15 cellular contexts compared by ENCODE assay signal in the genomic region with DNA sequence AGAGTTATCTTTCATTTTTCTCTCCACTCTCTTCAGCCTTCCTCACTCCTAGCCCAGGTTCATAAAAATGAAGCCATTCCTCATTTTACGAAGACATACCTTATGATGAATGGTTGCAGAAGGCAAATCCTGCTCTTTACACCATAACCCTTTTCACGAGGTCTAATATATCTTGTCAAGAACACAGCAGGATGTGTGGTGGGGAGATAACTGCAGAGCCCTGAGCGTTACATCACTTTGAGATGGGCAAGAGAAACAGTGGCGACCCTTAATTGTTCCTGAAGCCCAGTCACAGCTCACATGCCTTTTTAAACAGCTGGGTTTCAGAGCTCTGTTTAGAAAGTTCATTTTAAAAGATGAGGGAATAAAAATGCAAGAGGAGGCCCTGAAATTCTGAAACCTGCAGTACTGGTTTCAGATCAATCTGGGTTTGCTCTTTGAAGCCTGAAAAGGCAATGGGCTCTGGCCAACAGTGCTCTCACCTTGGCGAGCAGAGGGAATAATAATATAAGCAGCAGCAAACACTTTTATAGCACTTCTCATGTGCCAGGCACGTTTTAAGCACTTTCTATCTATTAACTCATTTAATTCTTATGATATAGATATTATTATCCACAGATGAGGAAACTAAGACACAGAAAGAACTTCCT. TPM values are rescaled to one million over a fixed set of nuclear protein-coding genes. Genes with fewer than 3 reads are reported as not detected.
DNase-seq lines count a peak whose midpoint lies in the region; ATAC-seq and TF ChIP-seq lines count a peak whose summit lies in the region.
"Had no signal": no experiment of that assay in that cellular context is flagged by ENCODE, and none has a peak within 500 bp of the region (broad histone marks: within the 10 kb centered on the region; RNA-seq: fewer than 3 reads in every experiment).

No MANE protein-coding gene starts in this region.

- no peaks in the 10 kb centered on the region for H3K36me3 ChIP-seq in neural progenitor cell
- H3K36me3 ChIP-seq: cardiac muscle cell, left ventricle myocardium inferior, uterus had no signal

- peak overlapping the region; percentile 94 for H3K4me2 ChIP-seq in neural progenitor cell

- POLR2A ChIA-PET in activated naive CD8-positive, alpha-beta T cell treated with anti-CD3 and anti-CD28 coated beads, Interleukin-2, amount 10 ng/mL, durations not matched to agents 7 days and 5 days (lab: Charles Lee) = interaction anchor here (0.7 to 5.1 kb wide), 3 partner anchors 12 to 52 kb away, joined by 3 to 76 read pairs (median 68); no protein-coding TSS in a partner anchor

- H3K27me3 ChIP-seq in neural progenitor cell = peaks cover 10% of the 10 kb centered on the region
- H3K27me3 ChIP-seq: uterus had no signal

- peak overlapping the region; percentile 50 for H3K27ac Mint-ChIP-seq in activated CD4-positive, alpha-beta T cell treated with anti-CD3 and anti-CD28 coated beads, Interleukin-2, amount 10 ng/mL, durations not matched to agents 24 days and 14 days
- H3K27ac Mint-ChIP-seq in activated naive CD8-positive, alpha-beta T cell treated with anti-CD3 and anti-CD28 coated beads, Interleukin-2, amount 10 ng/mL, durations not matched to agents 7 days and 5 days = peak overlapping the region; percentile 62
- H3K27ac Mint-ChIP-seq in neural progenitor cell = no peak overlapping the region

- H3F3A ChIP-seq in neural progenitor cell (ENCODE audit: low read depth) = peaks cover 4% of the 10 kb centered on the region

- no peak for TF ChIP-seq POLR2A in NB4 (IDR thresholded peaks at IDR 0.05; ENCODE audit: extremely low read depth, insufficient read length)

- peaks cover 13% of the 10 kb centered on the region for H3K27me3 Mint-ChIP-seq in activated CD4-positive, alpha-beta T cell treated with anti-CD3 and anti-CD28 coated beads, Interleukin-2, amount 10 ng/mL, durations not matched to agents 24 days and 14 days
- peaks cover 10% of the 10 kb centered on the region for H3K27me3 Mint-ChIP-seq in activated naive CD8-positive, alpha-beta T cell treated with anti-CD3 and anti-CD28 coated beads, Interleukin-2, amount 10 ng/mL, durations not matched to agents 7 days and 5 days
- H3K27me3 Mint-ChIP-seq in neural progenitor cell (ENCODE audit: insufficient read depth, low read depth) = peaks cover 5% of the 10 kb centered on the region

- H3K4me3 Mint-ChIP-seq in activated CD4-positive, alpha-beta T cell treated with anti-CD3 and anti-CD28 coated beads, Interleukin-2, amount 10 ng/mL, durations not matched to agents 24 days and 14 days = peak overlapping the region; percentile 39
- peak overlapping the region; percentile 97 for H3K4me3 Mint-ChIP-seq in activated naive CD8-positive, alpha-beta T cell treated with anti-CD3 and anti-CD28 coated beads, Interleukin-2, amount 10 ng/mL, durations not matched to agents 7 days and 5 days
- H3K4me3 Mint-ChIP-seq in neural progenitor cell = no peak overlapping the region

- no peak for DNase-seq in activated CD4-positive, alpha-beta T cell treated with anti-CD3 and anti-CD28 coated beads, Interleukin-2, amount 10 ng/mL, durations not matched to agents 24 days and 14 days
- DNase-seq in activated CD4-positive, alpha-beta T cell treated with anti-CD3 and anti-CD28 coated beads, Interleukin-2, amount 50 U/mL, for 1 hour = no peak
- DNase-seq in NB4 (ENCODE audit: low read depth) (peak; percentile 42), neural progenitor cell (ENCODE audit: low spot score) (no peak), NCI-H2107 (lab: John Stamatoyannopoulos, UW) (no peak)
- no peak for DNase-seq in activated naive CD8-positive, alpha-beta T cell treated with anti-CD3 and anti-CD28 coated beads, Interleukin-2, amount 10 ng/mL, durations not matched to agents 7 days and 5 days
- DNase-seq: DMS 273 treated with DMSO at 0.1 percent for 48 hours; hypothalamus; left ventricle myocardium inferior; NCI-H345; stimulated activated CD4-positive, alpha-beta T cell treated with anti-CD3 and anti-CD28 coated beads, Interleukin-15, amount 100 ng/mL, for 24 hours; uterus had no signal

- H3K9me3 Mint-ChIP-seq in activated CD4-positive, alpha-beta T cell treated with anti-CD3 and anti-CD28 coated beads, Interleukin-2, amount 10 ng/mL, durations not matched to agents 24 days and 14 days = peaks cover 4% of the 10 kb centered on the region
- H3K9me3 Mint-ChIP-seq in activated naive CD8-positive, alpha-beta T cell treated with anti-CD3 and anti-CD28 coated beads, Interleukin-2, amount 10 ng/mL, durations not matched to agents 7 days and 5 days = no peaks in the 10 kb centered on the region
- H3K9me3 Mint-ChIP-seq in neural progenitor cell = no peaks in the 10 kb centered on the region

- no peak overlapping the region for H3K9ac ChIP-seq in neural progenitor cell

- intact Hi-C loops in activated CD4-positive, alpha-beta T cell treated with anti-CD3 and anti-CD28 coated beads, Interleukin-2, amount 10 ng/mL, durations not matched to agents 24 days and 14 days (cut with micrococcal nuclease) = no loop called here

- TF ChIP-seq CTCF in NB4 (IDR thresholded peaks at IDR 0.05; ENCODE audit: low read depth, low read length) = no peak
- TF ChIP-seq CTCF in neural progenitor cell (IDR thresholded peaks at IDR 0.05) = no peak

- H2AFZ ChIP-seq in neural progenitor cell (replicated peaks) = no peak overlapping the region

- H3K27ac ChIP-seq in neural progenitor cell = no peak overlapping the region
- H3K27ac ChIP-seq: cardiac muscle cell, left ventricle myocardium inferior had no signal

- H3K4me3 ChIP-seq in NB4 (ENCODE audit: low read depth, low read length) = peak overlapping the region; percentile 76
- no peak overlapping the region for H3K4me3 ChIP-seq in neural progenitor cell
- H3K4me3 ChIP-seq: cardiac muscle cell, left ventricle myocardium inferior, uterus had no signal

- peaks cover 77% of the 10 kb centered on the region for H3K79me2 ChIP-seq in neural progenitor cell (ENCODE audit: low read depth)

- H3K36me3 Mint-ChIP-seq in activated CD4-positive, alpha-beta T cell treated with anti-CD3 and anti-CD28 coated beads, Interleukin-2, amount 10 ng/mL, durations not matched to agents 24 days and 14 days (ENCODE audit: low read depth) = peaks cover 19% of the 10 kb centered on the region
- peaks cover 9% of the 10 kb centered on the region for H3K36me3 Mint-ChIP-seq in activated naive CD8-positive, alpha-beta T cell treated with anti-CD3 and anti-CD28 coated beads, Interleukin-2, amount 10 ng/mL, durations not matched to agents 7 days and 5 days
- H3K36me3 Mint-ChIP-seq in neural progenitor cell = peaks cover 3% of the 10 kb centered on the region

- ATAC-seq in activated naive CD8-positive, alpha-beta T cell treated with anti-CD3 and anti-CD28 coated beads, Interleukin-2, amount 10 ng/mL, durations not matched to agents 7 days and 5 days (ENCODE audit: low read depth) = no peak
- no peak for ATAC-seq in HG03354 (IDR thresholded peaks at IDR 0.05; ENCODE audit: poor library complexity, severe bottlenecking, unreplicated experiment)
- ATAC-seq in activated CD4-positive, CD25-positive, alpha-beta regulatory T cell treated with anti-CD3 and anti-CD28 coated beads, Interleukin-2, amount 50 U/mL, for 24 hours = no peak

- peaks cover 16% of the 10 kb centered on the region for H3K4me1 ChIP-seq in neural progenitor cell

- H3K9me3 ChIP-seq in neural progenitor cell (ENCODE audit: low read depth) = no peaks in the 10 kb centered on the region
- H3K9me3 ChIP-seq: left ventricle myocardium inferior, uterus had no signal

- peaks cover 60% of the 10 kb centered on the region for H3K4me1 Mint-ChIP-seq in activated CD4-positive, alpha-beta T cell treated with anti-CD3 and anti-CD28 coated beads, Interleukin-2, amount 10 ng/mL, durations not matched to agents 24 days and 14 days
- H3K4me1 Mint-ChIP-seq in activated naive CD8-positive, alpha-beta T cell treated with anti-CD3 and anti-CD28 coated beads, Interleukin-2, amount 10 ng/mL, durations not matched to agents 7 days and 5 days = peaks cover 53% of the 10 kb centered on the region
- peaks cover 32% of the 10 kb centered on the region for H3K4me1 Mint-ChIP-seq in neural progenitor cell

- H4K20me1 ChIP-seq in neural progenitor cell (ENCODE audit: low read depth) = peaks cover 72% of the 10 kb centered on the region

RNA-seq across cellular contexts. Expression of gene FAM117A, which starts 2.9 kb away (rescaled TPM):
- total RNA-seq in activated CD4-positive, alpha-beta T cell treated with anti-CD3 and anti-CD28 coated beads, Interleukin-2, amount 10 ng/mL, durations not matched to agents 24 days and 14 days = 10.9 and 11.1 TPM in 2 replicates
- 10 to 100 TPM; 47.0 to 57.2 TPM for total RNA-seq in activated naive CD8-positive, alpha-beta T cell treated with anti-CD3 and anti-CD28 coated beads, Interleukin-2, amount 10 ng/mL, durations not matched to agents 7 days and 5 days
- 14.6 and 29.5 TPM in 2 replicates for total RNA-seq in neural progenitor cell (ENCODE audit: low replicate concordance)

RNA-seq across cellular contexts. Expression of gene KAT7, which starts 27.4 kb away (rescaled TPM):
- total RNA-seq in activated CD4-positive, alpha-beta T cell treated with anti-CD3 and anti-CD28 coated beads, Interleukin-2, amount 10 ng/mL, durations not matched to agents 24 days and 14 days = 67.2 and 75.2 TPM in 2 replicates
- total RNA-seq in activated naive CD8-positive, alpha-beta T cell treated with anti-CD3 and anti-CD28 coated beads, Interleukin-2, amount 10 ng/mL, durations not matched to agents 7 days and 5 days = 10 to 100 TPM; 91.7 to 92.5 TPM
- total RNA-seq in neural progenitor cell (ENCODE audit: low replicate concordance) = 125 and 139 TPM in 2 replicates

RNA-seq across cellular contexts. Expression of gene SLC35B1, which starts 53.3 kb away (rescaled TPM):
- 78.9 and 79.5 TPM in 2 replicates for total RNA-seq in activated CD4-positive, alpha-beta T cell treated with anti-CD3 and anti-CD28 coated beads, Interleukin-2, amount 10 ng/mL, durations not matched to agents 24 days and 14 days
- 10 to 100 TPM; 45.9 to 48.5 TPM for total RNA-seq in activated naive CD8-positive, alpha-beta T cell treated with anti-CD3 and anti-CD28 coated beads, Interleukin-2, amount 10 ng/mL, durations not matched to agents 7 days and 5 days
- total RNA-seq in neural progenitor cell (ENCODE audit: low replicate concordance) = 52.7 and 62.1 TPM in 2 replicates
